ENCODE assay signal across 8 cellular contexts in the genomic region with DNA sequence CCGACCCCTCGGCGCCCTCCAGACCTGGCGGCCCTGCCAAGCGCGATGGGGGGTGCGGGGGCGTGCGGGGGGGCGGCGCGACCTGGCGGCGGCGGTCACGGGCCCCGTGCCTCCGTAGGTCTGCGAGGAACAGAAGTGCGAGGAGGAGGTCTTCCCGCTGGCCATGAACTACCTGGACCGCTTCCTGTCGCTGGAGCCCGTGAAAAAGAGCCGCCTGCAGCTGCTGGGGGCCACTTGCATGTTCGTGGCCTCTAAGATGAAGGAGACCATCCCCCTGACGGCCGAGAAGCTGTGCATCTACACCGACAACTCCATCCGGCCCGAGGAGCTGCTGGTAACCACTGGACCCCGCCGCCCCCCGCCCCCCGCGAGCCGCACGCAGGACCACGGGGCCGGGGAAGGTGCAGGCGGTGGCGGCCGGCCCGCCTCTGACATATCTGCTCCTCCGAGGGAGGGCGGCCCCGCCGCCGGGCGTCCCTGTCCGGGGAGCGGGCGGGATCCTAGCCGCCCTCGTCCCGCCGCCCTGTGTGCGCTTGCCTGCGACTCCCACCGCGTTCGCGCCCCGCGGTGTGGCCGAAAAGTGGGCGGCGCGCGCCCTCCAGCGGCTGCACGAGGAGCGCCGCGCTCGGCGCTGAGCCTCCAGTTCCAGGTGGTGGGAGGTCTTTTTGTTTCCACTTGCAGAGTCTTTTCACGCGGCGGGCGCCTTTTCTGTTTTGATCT. TPM values are rescaled to one million over a fixed set of nuclear protein-coding genes. Genes with fewer than 3 reads are reported as not detected.
DNase-seq lines count a peak whose midpoint lies in the region; ATAC-seq and TF ChIP-seq lines count a peak whose summit lies in the region.

No MANE protein-coding gene starts in this region.

- peak; percentile 97 for TF ChIP-seq CTCF in endodermal cell (conservative IDR thresholded peaks at IDR 0.05)

- peaks cover 28% of the 10 kb centered on the region for H3K27me3 ChIP-seq in endodermal cell (ENCODE audit: control insufficient read depth, insufficient read depth, low read length, poor library complexity, severe bottlenecking)

- WGBS in endodermal cell (ENCODE audit: insufficient coverage in 1 of 2, insufficient read length in 1 of 2), 2 experiments, result 2% methylated on average over 38 to 81 of the region's 81 CpGs
- WGBS in mesodermal cell (ENCODE audit: insufficient coverage in 2 of 2), 2 experiments, result 2% methylated on average over 60 to 72 of the region's 81 CpGs

- H3K4me3 ChIP-seq in endodermal cell (ENCODE audit: low read length) (no peak overlapping the region), mesodermal cell (ENCODE audit: extremely low read depth, insufficient read depth, low read length, poor library complexity, severe bottlenecking) (peak overlapping the region; percentile 97)

- H3K27ac Mint-ChIP-seq in endodermal cell, result no peak overlapping the region

- H3K27me3 Mint-ChIP-seq in endodermal cell (ENCODE audit: insufficient read depth), result no peaks in the 10 kb centered on the region

- peak overlapping the region; percentile 93 for H3K4me3 Mint-ChIP-seq in endodermal cell

- H3K9me3 ChIP-seq in ES-I3 (ENCODE audit: control insufficient read depth, insufficient read depth, low read length) (no peaks in the 10 kb centered on the region), endodermal cell (ENCODE audit: control insufficient read depth, low read length) (no peaks in the 10 kb centered on the region), mesodermal cell (ENCODE audit: control insufficient read depth, low read length) (no peaks in the 10 kb centered on the region)

- H3K36me3 ChIP-seq in ES-I3 (ENCODE audit: insufficient read depth, low read length) (peaks cover 14% of the 10 kb centered on the region), endodermal cell (ENCODE audit: control insufficient read depth, insufficient read depth, low read length) (no peaks in the 10 kb centered on the region), mesodermal cell (ENCODE audit: control insufficient read depth, insufficient read depth, low read length) (peaks cover 61% of the 10 kb centered on the region)

- H3K9ac ChIP-seq in ES-I3 (ENCODE audit: low read depth, low read length) (peak overlapping the region; percentile 92), endodermal cell (ENCODE audit: extremely low read depth, low read length, poor library complexity, severe bottlenecking) (no peak overlapping the region)

- DNase-seq in NCI-H82 treated with DMSO at 0.1 percent for 48 hours (lab: John Stamatoyannopoulos, UW; ENCODE audit: unreplicated experiment) (peak; percentile 4), endodermal cell (peak; percentile 91)
- DNase-seq in activated CD8-positive, alpha-beta memory T cell treated with anti-CD3 and anti-CD28 coated beads for 4 hours (ENCODE audit: low read depth in 2 of 2), result peak; percentile 50 to 59
- DNase-seq in stimulated activated CD8-positive, alpha-beta memory T cell treated with anti-CD3 and anti-CD28 coated beads, Interleukin-12 subunit alpha, Interleukin-12 subunit beta, amount 100 ng/mL, for 4 hours (ENCODE audit: low read depth), result peak; percentile 67

- H3K9me3 Mint-ChIP-seq in endodermal cell, result no peaks in the 10 kb centered on the region

- peaks cover 5% of the 10 kb centered on the region; the same call in 1 of the 2 replicates for H3K4me1 ChIP-seq in ES-I3 (ENCODE audit: insufficient read depth, low read length)
- peaks cover 5% of the 10 kb centered on the region for H3K4me1 ChIP-seq in endodermal cell (ENCODE audit: control insufficient read depth, insufficient read depth, low read length)
- peaks cover 30% of the 10 kb centered on the region for H3K4me1 ChIP-seq in mesodermal cell (ENCODE audit: control insufficient read depth, insufficient read depth, low read length, poor library complexity, severe bottlenecking)

- H3K36me3 Mint-ChIP-seq in endodermal cell (ENCODE audit: low read depth), result peaks cover 29% of the 10 kb centered on the region

- ATAC-seq in HG02798 (IDR thresholded peaks at IDR 0.05; ENCODE audit: poor library complexity, unreplicated experiment), result peak; percentile 59
- no peak for ATAC-seq in HG03097 (IDR thresholded peaks at IDR 0.05; ENCODE audit: low FRiP score, unreplicated experiment)

- peaks cover 4% of the 10 kb centered on the region for H3K4me1 Mint-ChIP-seq in endodermal cell

- peak overlapping the region; percentile 78 for H3K27ac ChIP-seq in endodermal cell (ENCODE audit: low read depth, low read length)
- peak overlapping the region; percentile 78 for H3K27ac ChIP-seq in mesodermal cell (ENCODE audit: low read depth, low read length, severe bottlenecking)

RNA-seq across cellular contexts. Expression of a gene that starts 2.1 kb away (rescaled TPM):
- total RNA-seq in endodermal cell, result 100 to 1,000 TPM in 1 of 2 donors, 10 to 100 TPM in 1; 65.7 to 214 TPM
- polyA plus RNA-seq in endodermal cell (2013, experiment 1 of 2), result 203 TPM
- polyA plus RNA-seq in endodermal cell (2013, experiment 2 of 2), result 171 TPM
- polyA plus RNA-seq in mesodermal cell (2013, experiment 1 of 2), result 278 TPM
- 285 TPM for polyA plus RNA-seq in mesodermal cell (2013, experiment 2 of 2)

RNA-seq across cellular contexts. Expression of a gene that starts 32.1 kb away (rescaled TPM):
- total RNA-seq in endodermal cell, result 10 to 100 TPM; 23.2 to 32.2 TPM
- polyA plus RNA-seq in endodermal cell (2013, experiment 1 of 2), result 20.9 TPM
- 17.8 TPM for polyA plus RNA-seq in endodermal cell (2013, experiment 2 of 2)
- polyA plus RNA-seq in mesodermal cell (2013, experiment 1 of 2), result 12.1 TPM
- 13.3 TPM for polyA plus RNA-seq in mesodermal cell (2013, experiment 2 of 2)

Comparison
In these comparisons a context has a peak if more than half of its experiments do, and no peak if none do; other contexts are left out.
1. DNase-seq: peak in every context shown above with its lines; median percentile 91 in endodermal cell; 67 in stimulated activated CD8-positive, alpha-beta memory T cell treated with anti-CD3 and anti-CD28 coated beads, Interleukin-12 subunit alpha, Interleukin-12 subunit beta, amount 100 ng/mL, for 4 hours; 54 in activated CD8-positive, alpha-beta memory T cell treated with anti-CD3 and anti-CD28 coated beads for 4 hours; 4 in NCI-H82 treated with DMSO at 0.1 percent for 48 hours.